Comparison of ENCODE assay signal across 9 cellular contexts in genomic region chr7:137847418-137848050, GRCh38. TPM values are rescaled to one million over a fixed set of nuclear protein-coding genes. Genes with fewer than 3 reads are reported as not detected.
A peak's percentile ranks its signal among the peaks of the same experiment; 100 is the strongest.
DNase-seq lines count a peak whose midpoint lies in the region; TF ChIP-seq lines count a peak whose summit lies in the region.
"Had no signal": no experiment of that assay in that cellular context is flagged by ENCODE, and none has a peak within 500 bp of the region (broad histone marks: within the 10 kb centered on the region; RNA-seq: fewer than 3 reads in every experiment).

No MANE protein-coding gene starts in this region.

- no TSS peak for BruUV-seq in Calu3 (replicated peaks; lab: Mats Ljungman, UMichigan)

- no peaks in the 10 kb centered on the region for H3K9me3 ChIP-seq in HUES64 (ENCODE audit: insufficient read depth, low read depth, low read length)
- H3K9me3 ChIP-seq in sigmoid colon = no peaks in the 10 kb centered on the region
- H3K9me3 ChIP-seq: SJCRH30 had no signal

- H3K4me1 Mint-ChIP-seq in Calu3 (ENCODE audit: low read depth, unreplicated experiment) = no peaks in the 10 kb centered on the region

- H3K4me3 Mint-ChIP-seq in Calu3 (ENCODE audit: low read depth, unreplicated experiment) = no peak overlapping the region

- TF ChIP-seq EP300 in sigmoid colon (IDR thresholded peaks at IDR 0.05) = no peak

- H3K4me1 ChIP-seq in HUES64 (ENCODE audit: insufficient read depth, low read length) (peaks cover 14% of the 10 kb centered on the region), sigmoid colon (peaks cover 0 to 15% (median 14%) of the 10 kb centered on the region in 4 donors)

- H3K9me3 Mint-ChIP-seq in Calu3 (ENCODE audit: low read depth, unreplicated experiment) = peaks cover 2% of the 10 kb centered on the region

- H3K36me3 Mint-ChIP-seq in Calu3 (ENCODE audit: insufficient read depth, unreplicated experiment) = no peaks in the 10 kb centered on the region

- peak; percentile 29 for DNase-seq in GM13976 (ENCODE audit: low spot score)
- DNase-seq in foreskin fibroblast = peak in 1 of 2 donors; percentile 41
- DNase-seq in sigmoid colon = no peak
- DNase-seq in SKM-1 (lab: John Stamatoyannopoulos, UW; ENCODE audit: unreplicated experiment) = no peak
- no peak for DNase-seq in Calu3
- no peak for DNase-seq in NCI-H1417 treated with DMSO at 0.1 percent for 48 hours (lab: John Stamatoyannopoulos, UW)
- no peak for DNase-seq in 8988T
- DNase-seq: SJCRH30 had no signal

- no peak for TF ChIP-seq CTCF in GM13976 (IDR thresholded peaks at IDR 0.05; ENCODE audit: borderline replicate concordance, control extremely low read depth, extremely low read depth, insufficient read depth, missing control alignments)
- TF ChIP-seq CTCF in foreskin fibroblast (IDR thresholded peaks at IDR 0.05; ENCODE audit: low read depth, low read length) = no peak
- TF ChIP-seq CTCF in sigmoid colon (IDR thresholded peaks at IDR 0.05) = no peak
- TF ChIP-seq CTCF in Calu3 (IDR thresholded peaks at IDR 0.05; ENCODE audit: unreplicated experiment) = no peak

- intact Hi-C loops in sigmoid colon (cut with DNase I) = no loop called here
- intact Hi-C loops in Calu3 (cut with micrococcal nuclease; ENCODE audit: unreplicated experiment) = no loop called here

- TF ChIP-seq POLR2A in sigmoid colon (IDR thresholded peaks at IDR 0.05) = no peak

- peaks cover 61% of the 10 kb centered on the region for H3K27me3 ChIP-seq in HUES64 (ENCODE audit: insufficient read depth, low read length)
- H3K27me3 ChIP-seq in sigmoid colon = peaks cover 7 to 51% (median 36%) of the 10 kb centered on the region in 3 donors
- H3K27me3 ChIP-seq: SJCRH30 had no signal

- 24% methylated on average over 31 of the region's 31 CpGs for WGBS in HUES64
- WGBS in sigmoid colon, 2 donors = 15 to 30% methylated on average over 31 of the region's 31 CpGs

- no peak overlapping the region for H3K9ac ChIP-seq in HUES64 (ENCODE audit: low read depth, low read length)

- H3K27me3 Mint-ChIP-seq in Calu3 (ENCODE audit: unreplicated experiment) = peaks cover 53% of the 10 kb centered on the region

- in situ Hi-C loops in GM13976 (cut with MboI; ENCODE audit: low sequenced_read_pairs, unreplicated experiment) = no loop called here

- H3K27ac ChIP-seq in HUES64 (ENCODE audit: low read depth, low read length) = no peak overlapping the region
- H3K27ac ChIP-seq in sigmoid colon = no peak overlapping the region
- H3K27ac ChIP-seq: SJCRH30 had no signal

- CTCF ChIA-PET in Calu3 (lab: Charles Lee) = no interaction called here

- H3K4me3 ChIP-seq in HUES64 (ENCODE audit: low read length) (peak overlapping the region; percentile 55), foreskin fibroblast (ENCODE audit: low read depth in 1 of 2, low read length in 2 of 2) (peak overlapping the region; percentile 46 to 56), sigmoid colon (peak overlapping the region; percentile 11 to 44 (median 32))
- H3K4me3 ChIP-seq: SJCRH30 had no signal

- no peaks in the 10 kb centered on the region for H3K36me3 ChIP-seq in HUES64 (ENCODE audit: insufficient read depth, low read length)
- no peaks in the 10 kb centered on the region for H3K36me3 ChIP-seq in sigmoid colon
- H3K36me3 ChIP-seq: SJCRH30 had no signal

- H3K27ac Mint-ChIP-seq in Calu3 (ENCODE audit: unreplicated experiment) = no peak overlapping the region

RNA-seq across cellular contexts. Expression of gene DGKI, which starts 0.8 kb away (rescaled TPM):
- polyA plus RNA-seq in HUES64 (2013, experiment 1 of 2) = 0.75 TPM
- 1.1 TPM for polyA plus RNA-seq in HUES64 (2013, experiment 2 of 2)
- total RNA-seq in sigmoid colon = 1 to 10 TPM in 3 of 4 donors, under 1 TPM in 1; 0.66 to 7.6 (median 1.8) TPM
- under 1 TPM in 2 of 3 donors, not detected in 1; 0.17 to 0.60 TPM for polyA plus RNA-seq in sigmoid colon
- total RNA-seq in Calu3 (2022) = not detected in 2 replicates
- total RNA-seq: SJCRH30 had no signal
